ENCODE assay signal across 26 cellular contexts in the genomic region with DNA sequence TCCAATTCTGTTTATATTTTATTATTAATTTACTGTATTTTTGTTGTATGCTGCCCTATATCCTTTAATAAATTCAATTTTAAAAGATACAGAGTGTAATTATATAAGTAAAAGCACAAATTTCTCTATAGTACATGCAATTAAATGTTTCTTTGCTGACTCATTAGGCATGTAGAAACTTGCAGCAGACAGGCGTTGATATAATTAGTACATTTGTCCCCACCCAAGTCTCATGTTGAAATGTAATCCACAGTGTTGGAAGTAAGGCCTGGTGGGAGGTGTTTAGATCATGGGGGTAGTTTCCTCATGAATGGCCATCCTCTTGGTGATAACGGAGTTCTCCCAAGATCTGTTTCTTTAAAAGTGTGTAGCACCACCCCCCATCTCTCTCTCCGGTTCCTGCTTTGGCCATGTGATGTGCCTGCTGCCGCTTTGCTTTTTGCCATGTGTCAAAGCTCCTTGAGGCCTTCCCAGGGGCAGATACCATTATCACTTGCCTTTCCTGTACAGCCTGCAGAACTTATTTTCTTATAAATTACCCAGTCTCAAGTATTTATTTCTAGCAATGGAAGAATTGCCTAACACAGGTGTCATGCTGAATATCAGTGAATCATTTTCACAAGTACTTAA.
DNase-seq lines count a peak whose midpoint lies in the region; ATAC-seq, FAIRE-seq and TF ChIP-seq lines count a peak whose summit lies in the region.
"Had no signal": no experiment of that assay in that cellular context is flagged by ENCODE, and none has a peak within 500 bp of the region (broad histone marks: within the 10 kb centered on the region; RNA-seq: fewer than 3 reads in every experiment).

No MANE protein-coding gene starts in this region.

- peak; percentile 25 for ATAC-seq in left ventricle myocardium superior
- no peak for ATAC-seq in K562
- ATAC-seq: activated naive CD8-positive, alpha-beta T cell treated with anti-CD3 and anti-CD28 coated beads, Interleukin-2, amount 50 U/mL, for 24 hours; GM12878; HepG2; natural killer cell treated with Interleukin-12 subunit alpha and Interleukin-12 subunit beta and Interleukin-15 and Interleukin-18, amount 100 ng/mL, for 72 hours had no signal

- no peak for TF ChIP-seq POLR2A in K562 (conservative IDR thresholded peaks at IDR 0.05)
- TF ChIP-seq POLR2A in spleen (IDR thresholded peaks at IDR 0.05) = no peak

- WGBS in K562 (ENCODE audit: insufficient coverage, low coverage, missing lambda C conversion rate) = 0% methylated on average over 4 of the region's 4 CpGs
- 67 to 81% (median 72%) methylated on average over 4 of the region's 4 CpGs for WGBS in spleen, 5 donors

- H3K4me3 ChIP-seq in K562 (no peak overlapping the region), foreskin fibroblast (ENCODE audit: low read depth in 1 of 2, low read length in 2 of 2) (no peak overlapping the region), spleen (no peak overlapping the region)
- H3K4me3 ChIP-seq: GM12878, MG63, skin epidermis had no signal

- POLR2A ChIA-PET in K562 (lab: Yijun Ruan, JAX) = no interaction called here

- H2AFZ ChIP-seq in K562 (ENCODE audit: low read depth, low read length) = no peak overlapping the region

- H3K9me1 ChIP-seq in K562 (ENCODE audit: control insufficient read depth, insufficient read depth, low read length) = no peaks in the 10 kb centered on the region

- intact Hi-C loops in left ventricle myocardium superior (cut with micrococcal nuclease) = no loop called here
- intact Hi-C loops in cardiac septum (cut with DNase I) = loop anchor here (5.0 kb wide), 2 partner anchors 148 to 313 kb away; no protein-coding TSS in a partner anchor
- intact Hi-C loops in K562 (cut with micrococcal nuclease) = loop anchor here (5.0 kb wide), 2 partner anchors 313 to 753 kb away; no protein-coding TSS in a partner anchor
- intact Hi-C loops in spleen (cut with DNase I; ENCODE audit: low total_unique reads) = loop anchor here (10.0 kb wide), 1 partner anchor 311 kb away; no protein-coding TSS in a partner anchor

- H3K4me1 ChIP-seq in K562 (replicated peaks in 1 of 2; ENCODE audit: control insufficient read depth in 2 of 2, insufficient read depth in 2 of 2, low read length in 2 of 2) (no peaks in the 10 kb centered on the region; a peak in 1 of 5 replicates), spleen (peaks cover 0 to 6% (median 2%) of the 10 kb centered on the region in 6 donors)

- no peak overlapping the region for H3K9ac ChIP-seq in K562 (ENCODE audit: insufficient read depth in 1 of 2, low read depth in 2 of 2, low read length in 2 of 2)

- CTCF ChIA-PET in K562 (lab: Yijun Ruan, JAX; ENCODE audit: low intra/inter-chr PET ratio) = no interaction called here

- no peak for FAIRE-seq in K562 (lab: Jason Lieb, UNC)
- FAIRE-seq: GM12878, H54, HepG2, urothelium cell line had no signal

- H3K79me2 ChIP-seq in K562 (ENCODE audit: control insufficient read depth, insufficient read depth, low read length) = no peaks in the 10 kb centered on the region

- no peak for TF ChIP-seq EP300 in K562 (IDR thresholded peaks at IDR 0.05; ENCODE audit: low read length)

- no peak overlapping the region for H3K4me2 ChIP-seq in K562 (ENCODE audit: insufficient read depth, low read length)

- TF ChIP-seq RAD21 in K562 (CRISPR knock-in tag; conservative IDR thresholded peaks at IDR 0.05 in 1 of 2, IDR thresholded peaks at IDR 0.05 in 1 of 2) = no peak

- no TSS peak for BruUV-seq in K562 (replicated peaks; lab: Mats Ljungman, UMichigan)

- peaks cover 0 to 8% of the 10 kb centered on the region in 2 experiments; a peak in 1 of 5 replicates for H3K27me3 ChIP-seq in K562 (ENCODE audit: control insufficient read depth in 2 of 2, insufficient read depth in 2 of 2, low read length in 2 of 2)
- H3K27me3 ChIP-seq in spleen (replicated peaks in 1 of 7) = no peaks in the 10 kb centered on the region
- H3K27me3 ChIP-seq: brain microvascular endothelial cell, MG63 had no signal

- no peak for DNase-seq in left ventricle myocardium superior
- no peak for DNase-seq in cardiac septum (ENCODE audit: low spot score)
- DNase-seq in K562 (ENCODE audit: extremely low read depth in 1 of 4, low spot score in 3 of 4) = peak in 1 of 4 experiments; percentile 11
- peak; percentile 3 to 13 for DNase-seq in foreskin fibroblast
- no peak for DNase-seq in spleen
- no peak for DNase-seq in stimulated activated naive CD4-positive, alpha-beta T cell (lab: John Stamatoyannopoulos, UW)
- DNase-seq in substantia nigra (lab: John Stamatoyannopoulos, UW) = no peak
- no peak for DNase-seq in cerebellar nuclear complex (lab: John Stamatoyannopoulos, UW)
- DNase-seq: activated CD4-positive, alpha-beta T cell treated with anti-CD3 and anti-CD28 coated beads for 4 hours; activated naive CD8-positive, alpha-beta T cell treated with anti-CD3 and anti-CD28 coated beads, Interleukin-2, amount 50 U/mL, for 24 hours; brain microvascular endothelial cell; DMS153; effector CD4-positive, alpha-beta T cell; hippocampal formation; islet precursor cell; MG63; NCI-H1930; posterior cingulate gyrus; SHP77; stimulated activated CD4-positive, alpha-beta T cell treated with anti-CD3 and anti-CD28 coated beads, Interleukin-4, amount 100 ng/mL, for 1 hour had no signal

- H3K36me3 ChIP-seq in K562 (ENCODE audit: control insufficient read depth, insufficient read depth, low read length) = no peaks in the 10 kb centered on the region
- no peaks in the 10 kb centered on the region for H3K36me3 ChIP-seq in spleen
- H3K36me3 ChIP-seq: brain microvascular endothelial cell, MG63 had no signal

- H4K20me1 ChIP-seq in K562 (replicated peaks; ENCODE audit: control insufficient read depth, insufficient read depth, low read length) = no peaks in the 10 kb centered on the region

- in situ Hi-C loops in K562 (cut with MboI) = loop anchor here (5.0 to 25.0 kb wide), 3 partner anchors 318 to 743 kb away; no protein-coding TSS in a partner anchor

- H3K27ac ChIP-seq in K562 (ENCODE audit: extremely low read depth, low read depth, low read length) = no peak overlapping the region
- H3K27ac ChIP-seq in spleen = no peak overlapping the region
- no peak overlapping the region for H3K27ac ChIP-seq in substantia nigra (ENCODE audit: low read depth, low read length, poor library complexity, severe bottlenecking)
- H3K27ac ChIP-seq: brain microvascular endothelial cell, skin epidermis had no signal

- TF ChIP-seq CTCF in K562 (IDR thresholded peaks at IDR 0.05 in 2 of 3, conservative IDR thresholded peaks at IDR 0.05 in 1 of 3; ENCODE audit: insufficient read depth in 2 of 3, low read depth in 1 of 3, low read length in 3 of 3) = no peak
- TF ChIP-seq CTCF in foreskin fibroblast (IDR thresholded peaks at IDR 0.05; ENCODE audit: low read depth, low read length) = no peak
- TF ChIP-seq CTCF in spleen (IDR thresholded peaks at IDR 0.05 in 8 of 11, conservative IDR thresholded peaks at IDR 0.05 in 3 of 11) = no peak

- H3K9me3 ChIP-seq in K562 (replicated peaks; ENCODE audit: control insufficient read depth, insufficient read depth, low read depth, low read length) (no peaks in the 10 kb centered on the region), spleen (peaks cover 0 to 7% (median 2%) of the 10 kb centered on the region in 8 donors)
- H3K9me3 ChIP-seq: MG63 had no signal

TF ChIP-seq in K562, 482 proteins besides CTCF, POLR2A, EP300 and RAD21 (continues in another document):
- TF ChIP-seq, protein P1, sequence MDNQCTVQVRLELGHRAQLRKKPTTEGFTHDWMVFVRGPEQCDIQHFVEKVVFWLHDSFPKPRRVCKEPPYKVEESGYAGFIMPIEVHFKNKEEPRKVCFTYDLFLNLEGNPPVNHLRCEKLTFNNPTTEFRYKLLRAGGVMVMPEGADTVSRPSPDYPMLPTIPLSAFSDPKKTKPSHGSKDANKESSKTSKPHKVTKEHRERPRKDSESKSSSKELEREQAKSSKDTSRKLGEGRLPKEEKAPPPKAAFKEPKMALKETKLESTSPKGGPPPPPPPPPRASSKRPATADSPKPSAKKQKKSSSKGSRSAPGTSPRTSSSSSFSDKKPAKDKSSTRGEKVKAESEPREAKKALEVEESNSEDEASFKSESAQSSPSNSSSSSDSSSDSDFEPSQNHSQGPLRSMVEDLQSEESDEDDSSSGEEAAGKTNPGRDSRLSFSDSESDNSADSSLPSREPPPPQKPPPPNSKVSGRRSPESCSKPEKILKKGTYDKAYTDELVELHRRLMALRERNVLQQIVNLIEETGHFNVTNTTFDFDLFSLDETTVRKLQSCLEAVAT (IDR thresholded peaks at IDR 0.05) = no peak
- TF ChIP-seq PTBP1 (IDR thresholded peaks at IDR 0.05; ENCODE audit: low read depth, low read length) (no peak), NCOR1 (IDR thresholded peaks at IDR 0.05) (no peak), ZBTB17 (CRISPR knock-in tag; IDR thresholded peaks at IDR 0.05) (no peak), MXD1 (CRISPR knock-in tag; IDR thresholded peaks at IDR 0.05; ENCODE audit: borderline replicate concordance, poor library complexity, severe bottlenecking) (no peak), SREBF1 (IDR thresholded peaks at IDR 0.05; ENCODE audit: borderline replicate concordance, low read depth, low read length) (no peak), MAFF (IDR thresholded peaks at IDR 0.05; ENCODE audit: low read length) (no peak), JUND (IDR thresholded peaks at IDR 0.05; ENCODE audit: borderline replicate concordance, low read depth, low read length) (no peak), JUND (tag; IDR thresholded peaks at IDR 0.05; ENCODE audit: borderline replicate concordance, low read depth, low read length) (no peak), CGGBP1 (CRISPR knock-in tag; IDR thresholded peaks at IDR 0.05) (no peak)
- TF ChIP-seq, protein P2, sequence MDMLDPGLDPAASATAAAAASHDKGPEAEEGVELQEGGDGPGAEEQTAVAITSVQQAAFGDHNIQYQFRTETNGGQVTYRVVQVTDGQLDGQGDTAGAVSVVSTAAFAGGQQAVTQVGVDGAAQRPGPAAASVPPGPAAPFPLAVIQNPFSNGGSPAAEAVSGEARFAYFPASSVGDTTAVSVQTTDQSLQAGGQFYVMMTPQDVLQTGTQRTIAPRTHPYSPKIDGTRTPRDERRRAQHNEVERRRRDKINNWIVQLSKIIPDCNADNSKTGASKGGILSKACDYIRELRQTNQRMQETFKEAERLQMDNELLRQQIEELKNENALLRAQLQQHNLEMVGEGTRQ (CRISPR knock-in tag; IDR thresholded peaks at IDR 0.05) = peak; percentile 58

Comparison
In these comparisons a context has a peak if more than half of its experiments do, and no peak if none do; other contexts are left out.
1. DNase-seq: peak in foreskin fibroblast (2 of 2); none in left ventricle myocardium superior (single experiment), cardiac septum (single experiment), spleen (single experiment), stimulated activated naive CD4-positive, alpha-beta T cell (0 of 6), substantia nigra (0 of 49) and cerebellar nuclear complex (0 of 2).